Comparison of ENCODE assay signal across 20 cellular contexts in genomic region chr4:124432500-124432899, GRCh38.
DNase-seq lines count a peak whose midpoint lies in the region; ATAC-seq, FAIRE-seq and TF ChIP-seq lines count a peak whose summit lies in the region.
"Had no signal": no experiment of that assay in that cellular context is flagged by ENCODE, and none has a peak within 500 bp of the region (broad histone marks: within the 10 kb centered on the region; RNA-seq: fewer than 3 reads in every experiment).

No MANE protein-coding gene starts in this region.

- H3K9me3 Mint-ChIP-seq in MCF 10A (ENCODE audit: unreplicated experiment) = no peaks in the 10 kb centered on the region

- TF ChIP-seq EP300 in transverse colon (IDR thresholded peaks at IDR 0.05; ENCODE audit: low read depth) = no peak

- no peak for ATAC-seq in HG02840 (IDR thresholded peaks at IDR 0.05; ENCODE audit: low FRiP score, unreplicated experiment)
- ATAC-seq: activated CD4-positive, CD25-positive, alpha-beta regulatory T cell treated with anti-CD3 and anti-CD28 coated beads, Interleukin-2, amount 50 U/mL, for 24 hours; HepG2; T-helper 17 cell had no signal

- H3K36me3 ChIP-seq in breast epithelium = no peaks in the 10 kb centered on the region
- H3K36me3 ChIP-seq in kidney (ENCODE audit: control insufficient read depth in 1 of 2, insufficient read depth in 2 of 2, low read length in 2 of 2) = no peaks in the 10 kb centered on the region
- no peaks in the 10 kb centered on the region for H3K36me3 ChIP-seq in transverse colon
- H3K36me3 ChIP-seq: prostate gland, thoracic aorta had no signal

- H3K4me1 Mint-ChIP-seq in MCF 10A (ENCODE audit: insufficient read depth, unreplicated experiment) = peaks cover 40% of the 10 kb centered on the region
- H3K4me1 Mint-ChIP-seq: T-helper 17 cell had no signal

- H3K27me3 Mint-ChIP-seq in MCF 10A (ENCODE audit: insufficient read depth, unreplicated experiment) = no peaks in the 10 kb centered on the region
- H3K27me3 Mint-ChIP-seq: T-helper 17 cell had no signal

- no peak for TF ChIP-seq POLR2A in breast epithelium (IDR thresholded peaks at IDR 0.05)
- no peak for TF ChIP-seq POLR2A in transverse colon (IDR thresholded peaks at IDR 0.05)
- no peak for TF ChIP-seq POLR2A in H54 (IDR thresholded peaks at IDR 0.05; ENCODE audit: low read depth, low read length)
- no peak for TF ChIP-seq POLR2A in GM12891 (IDR thresholded peaks at IDR 0.05; ENCODE audit: low read depth, low read length)

- no peaks in the 10 kb centered on the region for H3K9me3 ChIP-seq in breast epithelium
- H3K9me3 ChIP-seq in kidney (ENCODE audit: control insufficient read depth in 1 of 2, low read length in 2 of 2) = no peaks in the 10 kb centered on the region
- H3K9me3 ChIP-seq in transverse colon = no peaks in the 10 kb centered on the region
- H3K9me3 ChIP-seq: prostate gland, thoracic aorta had no signal

- in situ Hi-C loops in transverse colon (cut with MboI; ENCODE audit: low pct_ligation_motif_present in 1 of 4, low pct_unique_long_range_greater_than_20kb in 1 of 4, low sequenced_read_pairs in 3 of 4) = no loop called here

- H3K4me1 ChIP-seq in breast epithelium (no peaks in the 10 kb centered on the region), kidney (ENCODE audit: control insufficient read depth in 1 of 2, insufficient read depth in 1 of 2, low read depth in 1 of 2, low read length in 2 of 2) (peaks cover 0 to 3% of the 10 kb centered on the region in 2 donors), transverse colon (peaks cover 0 to 47% (median 14%) of the 10 kb centered on the region in 4 donors)
- H3K4me1 ChIP-seq: prostate gland had no signal

- TF ChIP-seq CTCF in MCF 10A (IDR thresholded peaks at IDR 0.05; ENCODE audit: unreplicated experiment) (no peak), breast epithelium (IDR thresholded peaks at IDR 0.05) (no peak), cardiac fibroblast (IDR thresholded peaks at IDR 0.05; ENCODE audit: low read depth, low read length) (no peak), kidney (IDR thresholded peaks at IDR 0.05; ENCODE audit: borderline replicate concordance, extremely low read depth, insufficient read depth) (no peak), transverse colon (IDR thresholded peaks at IDR 0.05) (no peak)

- POLR2A ChIA-PET in MCF 10A (lab: Yijun Ruan, JAX) = no interaction called here

- CTCF ChIA-PET in MCF 10A (lab: Yijun Ruan, JAX) = interaction anchor here (0.5 to 0.8 kb wide), 3 partner anchors 86 to 1721 kb away, joined by 3 to 4 read pairs (median 4); no protein-coding TSS in a partner anchor

- no peaks in the 10 kb centered on the region for H3K36me3 Mint-ChIP-seq in MCF 10A (ENCODE audit: insufficient read depth, unreplicated experiment)

- 44 to 57% methylated on average over 4 of the region's 4 CpGs for WGBS in transverse colon (ENCODE audit: low coverage in 1 of 2), 2 donors

- no peak overlapping the region for H3K4me3 Mint-ChIP-seq in MCF 10A (ENCODE audit: unreplicated experiment)
- H3K4me3 Mint-ChIP-seq: T-helper 17 cell had no signal

- H3K4me3 ChIP-seq in breast epithelium (no peak overlapping the region), cardiac fibroblast (replicated peaks in 1 of 2; ENCODE audit: low read depth in 2 of 2, low read length in 2 of 2) (no peak overlapping the region), kidney (ENCODE audit: low read length in 2 of 2) (no peak overlapping the region), transverse colon (no peak overlapping the region)
- H3K4me3 ChIP-seq: hepatocyte, prostate gland, thoracic aorta had no signal

- intact Hi-C loops in MCF 10A (cut with micrococcal nuclease) (no loop called here), breast epithelium (cut with DNase I; ENCODE audit: low total_unique reads) (no loop called here), kidney (cut with DNase I) (no loop called here), transverse colon (cut with DNase I; ENCODE audit: low total_unique reads) (no loop called here)

- no peak overlapping the region for H3K9ac ChIP-seq in kidney (ENCODE audit: low read length in 2 of 2)

- BruUV-seq in MCF 10A (replicated peaks; lab: Mats Ljungman, UMichigan) = no TSS peak

- FAIRE-seq in kidney (lab: Jason Lieb, UNC) = peak; percentile 74
- FAIRE-seq in H54 (lab: Jason Lieb, UNC) = no peak
- no peak for FAIRE-seq in GM12891 (lab: Jason Lieb, UNC)
- FAIRE-seq: HepG2 had no signal

- peak overlapping the region; percentile 24 for H3K27ac Mint-ChIP-seq in MCF 10A (ENCODE audit: low read depth, unreplicated experiment)
- H3K27ac Mint-ChIP-seq: T-helper 17 cell had no signal

- no peak overlapping the region for H3K27ac ChIP-seq in breast epithelium
- H3K27ac ChIP-seq in kidney (ENCODE audit: low read depth in 2 of 2, low read length in 2 of 2) = no peak overlapping the region
- H3K27ac ChIP-seq in transverse colon = peak overlapping the region in 3 of 4 donors; percentile 2 to 31 (median 26)
- H3K27ac ChIP-seq: hepatocyte, prostate gland had no signal

- DNase-seq in MCF 10A (ENCODE audit: unreplicated experiment) (peak; percentile 9), breast epithelium (ENCODE audit: low spot score in 2 of 2) (no peak), cardiac fibroblast (ENCODE audit: low read depth in 2 of 2) (peak; percentile 55 to 94), kidney (no peak), transverse colon (no peak), H54 (ENCODE audit: insufficient read length, low spot score) (no peak), GM12891 (ENCODE audit: insufficient read length, low spot score) (no peak)
- DNase-seq: activated naive CD4-positive, alpha-beta T cell treated with anti-CD3 and anti-CD28 coated beads, Interleukin-2, amount 50 U/mL, for 16 hours; central memory CD4-positive, alpha-beta T cell; erythroblast; NCI-H1092; NCI-H2107; NCI-H82; T-helper 17 cell had no signal

- H3K27me3 ChIP-seq in breast epithelium = no peaks in the 10 kb centered on the region
- no peaks in the 10 kb centered on the region for H3K27me3 ChIP-seq in transverse colon
- H3K27me3 ChIP-seq: hepatocyte had no signal

TF ChIP-seq in GM12891, 5 proteins besides CTCF, POLR2A, EP300 and RAD21:
- TF ChIP-seq POLR2AphosphoS5 (IDR thresholded peaks at IDR 0.05; ENCODE audit: low read depth, low read length) (no peak), POU2F2 (IDR thresholded peaks at IDR 0.05; ENCODE audit: low read depth, low read length) (no peak), PAX5 (IDR thresholded peaks at IDR 0.05; ENCODE audit: insufficient read depth, low read length, severe bottlenecking) (no peak), TAF1 (IDR thresholded peaks at IDR 0.05; ENCODE audit: low read depth, low read length) (no peak)
TF ChIP-seq in GM12891: peak in this region for 0.

Comparison
In these comparisons a context has a peak if more than half of its experiments do, and no peak if none do; other contexts are left out.
1. DNase-seq: peak in MCF 10A (single experiment) and cardiac fibroblast (2 of 2); none in breast epithelium (0 of 2), kidney (single experiment), transverse colon (single experiment), H54 (single experiment) and GM12891 (single experiment).
2. H3K27ac ChIP-seq: peak in transverse colon (3 of 4); none in breast epithelium (0 of 2) and kidney (0 of 2).